In the genomic region with DNA sequence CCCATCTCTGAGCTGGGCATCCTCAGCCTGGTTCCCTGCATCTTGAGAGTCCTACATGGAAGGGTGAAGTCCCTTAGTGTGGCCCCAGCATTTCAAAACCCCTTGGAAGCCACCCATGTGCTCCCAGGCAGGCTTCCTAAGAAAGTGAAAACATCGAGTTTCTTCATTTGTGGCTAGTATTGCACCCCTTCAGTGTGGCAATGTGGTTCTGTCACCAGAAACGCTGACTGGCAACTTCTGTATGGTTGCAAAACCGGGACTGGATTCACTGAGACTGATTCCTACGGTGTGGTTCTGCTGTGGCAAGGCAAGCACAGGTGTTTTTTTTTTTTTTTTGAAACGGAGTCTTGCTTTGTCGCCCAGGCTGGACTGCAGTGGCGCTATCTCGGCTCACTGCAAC, we compare ENCODE assay signal across 15 cellular contexts. TPM values are rescaled to one million over a fixed set of nuclear protein-coding genes. Genes with fewer than 3 reads are reported as not detected.
DNase-seq lines count a peak whose midpoint lies in the region; ATAC-seq and TF ChIP-seq lines count a peak whose summit lies in the region.
"Had no signal": no experiment of that assay in that cellular context is flagged by ENCODE, and none has a peak within 500 bp of the region (broad histone marks: within the 10 kb centered on the region; RNA-seq: fewer than 3 reads in every experiment).

No MANE protein-coding gene starts in this region.

- H3K27me3 ChIP-seq in MM.1S (replicated peaks; ENCODE audit: insufficient read depth, low read length): no peaks in the 10 kb centered on the region
- H3K27me3 ChIP-seq in SU-DHL-6 (ENCODE audit: low read length): no peaks in the 10 kb centered on the region
- no peaks in the 10 kb centered on the region for H3K27me3 ChIP-seq in osteoblast (ENCODE audit: insufficient read depth, low read length)
- H3K27me3 ChIP-seq: thyroid gland had no signal

- H3K4me1 ChIP-seq in MM.1S (ENCODE audit: low read length) (peaks cover 7% of the 10 kb centered on the region), osteoblast (ENCODE audit: insufficient read depth, low read length) (peaks cover 31% of the 10 kb centered on the region)

- H3F3A ChIP-seq in MM.1S (ENCODE audit: insufficient read depth, low read length) (peaks cover 12% of the 10 kb centered on the region), SU-DHL-6 (ENCODE audit: insufficient read depth) (peaks cover 12% of the 10 kb centered on the region)

- H3K9ac ChIP-seq in MM.1S (ENCODE audit: low read length) (no peak overlapping the region), SU-DHL-6 (ENCODE audit: low read length) (peak overlapping the region; percentile 16; the same call in 1 of the 2 replicates)

- H3K4me3 ChIP-seq in MM.1S (ENCODE audit: low read length): no peak overlapping the region
- H3K4me3 ChIP-seq in SU-DHL-6 (ENCODE audit: insufficient read depth, low read length, poor library complexity, severe bottlenecking): no peak overlapping the region
- H3K4me3 ChIP-seq in osteoblast (ENCODE audit: insufficient read depth, low read length): no peak overlapping the region
- H3K4me3 ChIP-seq: thyroid gland had no signal

- H3K9me3 Mint-ChIP-seq in immature natural killer cell (no peaks in the 10 kb centered on the region), glutamatergic neuron (ENCODE audit: unreplicated experiment) (peaks cover 4% of the 10 kb centered on the region)
- H3K9me3 Mint-ChIP-seq in stimulated activated naive B cell treated with anti-CD40 and anti-IgM and Interleukin-4, amounts not matched to agents 10 μg/mL and 1 μg/mL and 100 μg/mL, for 72 hours: no peaks in the 10 kb centered on the region
- H3K9me3 Mint-ChIP-seq: activated CD4-positive, alpha-beta memory T cell treated with anti-CD3 and anti-CD28 coated beads, Interleukin-2, amount 10 ng/mL, durations not matched to agents 7 days and 5 days; central memory CD8-positive, alpha-beta T cell had no signal

- no peak overlapping the region for H3K27ac Mint-ChIP-seq in immature natural killer cell
- H3K27ac Mint-ChIP-seq in stimulated activated naive B cell treated with anti-CD40 and anti-IgM and Interleukin-4, amounts not matched to agents 10 μg/mL and 1 μg/mL and 100 μg/mL, for 72 hours: no peak overlapping the region
- H3K27ac Mint-ChIP-seq in glutamatergic neuron (ENCODE audit: unreplicated experiment): no peak overlapping the region
- H3K27ac Mint-ChIP-seq: activated CD4-positive, alpha-beta memory T cell treated with anti-CD3 and anti-CD28 coated beads, Interleukin-2, amount 10 ng/mL, durations not matched to agents 7 days and 5 days had no signal

- TF ChIP-seq CTCF in MM.1S (IDR thresholded peaks at IDR 0.05; ENCODE audit: low read length): no peak; the same call in 1 of the 2 replicates
- no peak for TF ChIP-seq CTCF in SU-DHL-6 (IDR thresholded peaks at IDR 0.05; ENCODE audit: insufficient read depth, low read length, poor library complexity, severe bottlenecking)
- no peak for TF ChIP-seq CTCF in osteoblast (IDR thresholded peaks at IDR 0.05; ENCODE audit: extremely low read depth, low read depth, low read length)
- TF ChIP-seq CTCF in glutamatergic neuron (IDR thresholded peaks at IDR 0.05; ENCODE audit: partially characterized antibody, unreplicated experiment): no peak

- H3K79me2 ChIP-seq in MM.1S (ENCODE audit: low read length) (no peaks in the 10 kb centered on the region), SU-DHL-6 (ENCODE audit: insufficient read depth, low read length) (no peaks in the 10 kb centered on the region), osteoblast (ENCODE audit: insufficient read depth, low read length) (no peaks in the 10 kb centered on the region)

- H2AFZ ChIP-seq in MM.1S (ENCODE audit: low read length): 0 out of 2 replicates have a peak overlapping the region, but pooled peaks have one; percentile 3
- H2AFZ ChIP-seq in SU-DHL-6 (ENCODE audit: low read depth, low read length, severe bottlenecking): peak overlapping the region; percentile 4
- H2AFZ ChIP-seq in osteoblast (ENCODE audit: low read length): no peak overlapping the region

- peaks cover 35 to 60% (median 48%) of the 10 kb centered on the region in 3 donors for H3K27me3 Mint-ChIP-seq in immature natural killer cell (ENCODE audit: low read depth in 3 of 3)
- no peaks in the 10 kb centered on the region for H3K27me3 Mint-ChIP-seq in stimulated activated naive B cell treated with anti-CD40 and anti-IgM and Interleukin-4, amounts not matched to agents 10 μg/mL and 1 μg/mL and 100 μg/mL, for 72 hours
- peaks cover 2% of the 10 kb centered on the region for H3K27me3 Mint-ChIP-seq in glutamatergic neuron (ENCODE audit: unreplicated experiment)

- no peaks in the 10 kb centered on the region for H3K36me3 ChIP-seq in MM.1S (replicated peaks; ENCODE audit: insufficient read depth, low read length)
- H3K36me3 ChIP-seq in SU-DHL-6 (ENCODE audit: low read length): no peaks in the 10 kb centered on the region
- H3K36me3 ChIP-seq in osteoblast (ENCODE audit: insufficient read depth, low read length): no peaks in the 10 kb centered on the region
- H3K36me3 ChIP-seq: thyroid gland had no signal

- H3K9me2 ChIP-seq in MM.1S (replicated peaks; ENCODE audit: insufficient read depth, low read length) (no peaks in the 10 kb centered on the region), SU-DHL-6 (replicated peaks; ENCODE audit: insufficient read depth, low read length) (no peaks in the 10 kb centered on the region)

- no peaks in the 10 kb centered on the region for H3K4me1 Mint-ChIP-seq in immature natural killer cell
- H3K4me1 Mint-ChIP-seq in stimulated activated naive B cell treated with anti-CD40 and anti-IgM and Interleukin-4, amounts not matched to agents 10 μg/mL and 1 μg/mL and 100 μg/mL, for 72 hours: peaks cover 41 to 63% of the 10 kb centered on the region in 2 donors
- no peaks in the 10 kb centered on the region for H3K4me1 Mint-ChIP-seq in glutamatergic neuron (ENCODE audit: low read depth, unreplicated experiment)
- H3K4me1 Mint-ChIP-seq: activated CD4-positive, alpha-beta memory T cell treated with anti-CD3 and anti-CD28 coated beads, Interleukin-2, amount 10 ng/mL, durations not matched to agents 7 days and 5 days; central memory CD8-positive, alpha-beta T cell had no signal

- ATAC-seq in stimulated activated naive B cell treated with anti-CD40 and anti-IgM and Interleukin-4, amounts not matched to agents 10 μg/mL and 1 μg/mL and 100 μg/mL, for 72 hours (replicated peaks): peak; percentile 40 to 58
- ATAC-seq in GM18873 (IDR thresholded peaks at IDR 0.05; ENCODE audit: low FRiP score, unreplicated experiment): no peak
- no peak for ATAC-seq in HG02610 (IDR thresholded peaks at IDR 0.05; ENCODE audit: unreplicated experiment)
- ATAC-seq: esophagus mucosa had no signal

- DNase-seq in MM.1S: peak; percentile 99
- DNase-seq in immature natural killer cell: peak in 2 of 3 donors; percentile 26 to 39
- no peak for DNase-seq in stimulated activated naive B cell treated with anti-CD40 and anti-IgM and Interleukin-4, amounts not matched to agents 10 μg/mL and 1 μg/mL and 100 μg/mL, for 72 hours
- no peak for DNase-seq in osteoblast (ENCODE audit: insufficient read length, low spot score, missing footprints)
- no peak for DNase-seq in glutamatergic neuron
- DNase-seq: activated CD4-positive, alpha-beta memory T cell treated with anti-CD3 and anti-CD28 coated beads, Interleukin-2, amount 10 ng/mL, durations not matched to agents 7 days and 5 days; activated naive CD4-positive, alpha-beta T cell treated with Interleukin-2 at 50 U/mL for 16 hours; NCI-H146; T-helper 2 cell; thyroid gland had no signal

- H3K4me2 ChIP-seq in MM.1S (ENCODE audit: low read depth, low read length): peak overlapping the region; percentile 35; the same call in 1 of the 2 replicates
- H3K4me2 ChIP-seq in SU-DHL-6 (ENCODE audit: low read depth, low read length, poor library complexity, severe bottlenecking): peak overlapping the region; percentile 29
- H3K4me2 ChIP-seq in osteoblast (ENCODE audit: insufficient read depth, low read length): no peak overlapping the region

- H3K36me3 Mint-ChIP-seq in immature natural killer cell: no peaks in the 10 kb centered on the region
- H3K36me3 Mint-ChIP-seq in stimulated activated naive B cell treated with anti-CD40 and anti-IgM and Interleukin-4, amounts not matched to agents 10 μg/mL and 1 μg/mL and 100 μg/mL, for 72 hours: no peaks in the 10 kb centered on the region
- H3K36me3 Mint-ChIP-seq in glutamatergic neuron (ENCODE audit: unreplicated experiment): no peaks in the 10 kb centered on the region

- H4K20me1 ChIP-seq in MM.1S (ENCODE audit: insufficient read depth, low read length) (no peaks in the 10 kb centered on the region), SU-DHL-6 (ENCODE audit: low read depth, low read length) (no peaks in the 10 kb centered on the region), osteoblast (ENCODE audit: insufficient read depth, low read length) (no peaks in the 10 kb centered on the region)

- H3K27ac ChIP-seq in MM.1S (ENCODE audit: low read length) (peak overlapping the region; percentile 3; the same call in 1 of the 2 replicates), SU-DHL-6 (ENCODE audit: low read depth, low read length) (peak overlapping the region; percentile 31), osteoblast (ENCODE audit: low read depth, low read length) (no peak overlapping the region)
- H3K27ac ChIP-seq: thyroid gland had no signal

- H3K4me3 Mint-ChIP-seq in immature natural killer cell (no peak overlapping the region), glutamatergic neuron (ENCODE audit: unreplicated experiment) (no peak overlapping the region)
- H3K4me3 Mint-ChIP-seq in stimulated activated naive B cell treated with anti-CD40 and anti-IgM and Interleukin-4, amounts not matched to agents 10 μg/mL and 1 μg/mL and 100 μg/mL, for 72 hours: no peak overlapping the region
- H3K4me3 Mint-ChIP-seq: activated CD4-positive, alpha-beta memory T cell treated with anti-CD3 and anti-CD28 coated beads, Interleukin-2, amount 10 ng/mL, durations not matched to agents 7 days and 5 days; central memory CD8-positive, alpha-beta T cell had no signal

- H3K9me3 ChIP-seq in MM.1S (replicated peaks; ENCODE audit: insufficient read depth, low read length) (no peaks in the 10 kb centered on the region), SU-DHL-6 (ENCODE audit: insufficient read depth, low read length) (no peaks in the 10 kb centered on the region), osteoblast (ENCODE audit: low read depth, low read length) (no peaks in the 10 kb centered on the region)
- H3K9me3 ChIP-seq: thyroid gland had no signal

RNA-seq across cellular contexts. Expression of a gene that starts 9.0 kb away (rescaled TPM):
- polyA plus RNA-seq in immature natural killer cell: 1 to 10 TPM in 1 of 3 donors, under 1 TPM in 2; 0.35 to 2.0 (median 0.77) TPM
- total RNA-seq in osteoblast (60.1 and 63.1 TPM in 2 replicates), glutamatergic neuron (ENCODE audit: unreplicated experiment) (9.6 TPM)

Comparison
In these comparisons a context has a peak if more than half of its experiments do, and no peak if none do; other contexts are left out.
1. DNase-seq: peak in MM.1S (single experiment) and immature natural killer cell (2 of 3); none in stimulated activated naive B cell treated with anti-CD40 and anti-IgM and Interleukin-4, amounts not matched to agents 10 μg/mL and 1 μg/mL and 100 μg/mL, for 72 hours (single experiment), osteoblast (single experiment) and glutamatergic neuron (single experiment).
2. ATAC-seq: peak in stimulated activated naive B cell treated with anti-CD40 and anti-IgM and Interleukin-4, amounts not matched to agents 10 μg/mL and 1 μg/mL and 100 μg/mL, for 72 hours (2 of 2); none in GM18873 (single experiment) and HG02610 (single experiment).